In the genomic region with DNA sequence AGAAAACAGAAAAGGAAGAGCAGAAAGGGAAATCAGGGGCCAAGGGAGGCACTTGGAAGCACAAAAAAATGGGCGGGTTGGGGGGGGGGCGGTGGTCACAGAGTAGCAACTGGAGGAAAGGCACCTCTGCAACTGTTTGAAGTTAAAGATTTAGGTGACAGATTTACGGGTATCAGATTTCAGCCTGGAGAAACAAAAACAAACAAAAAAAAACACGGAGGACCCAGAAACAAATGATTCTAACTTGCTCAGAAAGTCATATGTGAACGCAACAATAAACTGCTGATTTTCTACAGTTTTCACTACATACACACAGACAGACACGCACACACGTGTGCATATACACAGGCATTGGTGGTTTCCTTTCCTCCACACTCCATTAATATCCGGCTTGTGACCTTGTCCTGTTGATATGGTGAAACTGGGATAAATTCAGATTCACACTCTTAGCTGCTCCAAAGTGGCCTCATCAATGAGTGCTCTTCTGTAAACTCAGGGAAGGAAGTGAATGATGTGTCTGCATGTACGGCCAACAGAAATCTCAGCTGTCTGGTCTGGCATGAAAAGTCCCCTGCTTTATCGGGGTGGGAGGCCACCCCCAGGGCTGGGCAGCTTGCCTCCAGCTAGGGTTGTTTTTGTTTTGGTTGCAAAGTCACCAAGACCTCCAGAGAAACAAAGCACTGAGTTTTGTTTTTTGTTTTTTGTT, we compare ENCODE assay signal across 8 cellular contexts. TPM values are rescaled to one million over a fixed set of nuclear protein-coding genes. Genes with fewer than 3 reads are reported as not detected.
DNase-seq lines count a peak whose midpoint lies in the region; ATAC-seq lines count a peak whose summit lies in the region.

No MANE protein-coding gene starts in this region.

- peaks cover 3% of the 10 kb centered on the region for H3K4me1 ChIP-seq in stomach smooth muscle (ENCODE audit: control insufficient read depth, insufficient read depth, low read length)

- intact Hi-C loops in activated CD4-positive, alpha-beta T cell treated with anti-CD3 and anti-CD28 coated beads for 36 hours (cut with DNase I, micrococcal nuclease): loop anchor here (2.0 to 5.0 kb wide), 3 partner anchors 41 to 55 kb away; a partner anchor contains a TSS

- H3K27ac ChIP-seq in stomach smooth muscle (ENCODE audit: low read length) (peak overlapping the region; percentile 18), substantia nigra (ENCODE audit: low read depth, low read length, poor library complexity, severe bottlenecking) (no peak overlapping the region)

- H3K9me3 Mint-ChIP-seq in activated CD4-positive, alpha-beta T cell treated with anti-CD3 and anti-CD28 coated beads for 36 hours (ENCODE audit: low read depth): no peaks in the 10 kb centered on the region

- H3K27me3 ChIP-seq in stomach smooth muscle (ENCODE audit: control insufficient read depth in 1 of 2, insufficient read depth in 2 of 2, low read length in 2 of 2): peaks cover 0 to 9% of the 10 kb centered on the region in 2 donors

- H3K36me3 ChIP-seq in stomach smooth muscle (ENCODE audit: control insufficient read depth in 2 of 2, insufficient read depth in 2 of 2, low read length in 2 of 2): no peaks in the 10 kb centered on the region

- no peaks in the 10 kb centered on the region for H3K27me3 Mint-ChIP-seq in activated CD4-positive, alpha-beta T cell treated with anti-CD3 and anti-CD28 coated beads for 36 hours

- no peak overlapping the region for H3K4me3 ChIP-seq in stomach smooth muscle (ENCODE audit: low read length in 2 of 2)

- no peak overlapping the region for H3K9ac ChIP-seq in stomach smooth muscle (ENCODE audit: low read length in 2 of 2)

- H3K27ac Mint-ChIP-seq in activated CD4-positive, alpha-beta T cell treated with anti-CD3 and anti-CD28 coated beads for 36 hours: peak overlapping the region; percentile 40

- POLR2A ChIA-PET in activated CD4-positive, alpha-beta T cell treated with anti-CD3 and anti-CD28 coated beads for 36 hours (lab: Charles Lee): interaction anchor here (0.6 kb wide), 3 partner anchors 54 to 1065 kb away, joined by 3 to 5 read pairs (median 3); no protein-coding TSS in a partner anchor

- H3K9me3 ChIP-seq in stomach smooth muscle (ENCODE audit: control insufficient read depth in 2 of 2, low read length in 2 of 2): no peaks in the 10 kb centered on the region

- DNase-seq in activated CD4-positive, alpha-beta T cell treated with anti-CD3 and anti-CD28 coated beads for 36 hours: no peak
- no peak for DNase-seq in activated CD4-positive, alpha-beta T cell treated with anti-CD3 and anti-CD28 coated beads, Interleukin-2, amount 50 U/mL, for 1 hour
- peak; percentile 5 for DNase-seq in foreskin melanocyte
- no peak for DNase-seq in NCI-H1694 treated with DMSO at 0.1 percent for 48 hours (lab: John Stamatoyannopoulos, UW)
- no peak for DNase-seq in substantia nigra (lab: John Stamatoyannopoulos, UW)
- no peak for DNase-seq in H4 (ENCODE audit: low spot score)

- CTCF ChIA-PET in activated CD4-positive, alpha-beta T cell treated with anti-CD3 and anti-CD28 coated beads for 36 hours (lab: Charles Lee): interaction anchor here (1.9 kb wide), 1 partner anchor 10 kb away, joined by 5 read pairs; no protein-coding TSS in a partner anchor

- H3K4me3 Mint-ChIP-seq in activated CD4-positive, alpha-beta T cell treated with anti-CD3 and anti-CD28 coated beads for 36 hours: no peak overlapping the region

- no peak for ATAC-seq in activated CD4-positive, alpha-beta T cell treated with anti-CD3 and anti-CD28 coated beads for 36 hours
- ATAC-seq in HG03159 (IDR thresholded peaks at IDR 0.05; ENCODE audit: unreplicated experiment): peak; percentile 22

- peaks cover 37% of the 10 kb centered on the region for H3K4me1 Mint-ChIP-seq in activated CD4-positive, alpha-beta T cell treated with anti-CD3 and anti-CD28 coated beads for 36 hours

- H3K36me3 Mint-ChIP-seq in activated CD4-positive, alpha-beta T cell treated with anti-CD3 and anti-CD28 coated beads for 36 hours (ENCODE audit: low read depth): peaks cover 42% of the 10 kb centered on the region

RNA-seq across cellular contexts. Expression of a gene that starts 54.3 kb away (rescaled TPM):
- total RNA-seq in activated CD4-positive, alpha-beta T cell treated with anti-CD3 and anti-CD28 coated beads for 36 hours: 1 to 10 TPM; 2.0 to 2.5 TPM
- total RNA-seq in H4 (2014; rRNA removed; shearing (Covaris generic)): 0.80 and 2.2 TPM in 2 replicates
